In genomic region chr14:21072102-21072501, GRCh38 we compare ENCODE assay signal across 8 cellular contexts. TPM values are rescaled to one million over a fixed set of nuclear protein-coding genes. Genes with fewer than 3 reads are reported as not detected.
A peak's percentile ranks its signal among the peaks of the same experiment; 100 is the strongest.
DNase-seq lines count a peak whose midpoint lies in the region; ATAC-seq and TF ChIP-seq lines count a peak whose summit lies in the region.

No MANE protein-coding gene starts in this region.

- intact Hi-C loops in PC-9 (cut with micrococcal nuclease; ENCODE audit: unreplicated experiment): no loop called here
- intact Hi-C loops in posterior vena cava (cut with DNase I): loop anchor here in 1 of 2 donors (2.0 to 5.0 kb wide), 2 partner anchors 15 to 35 kb away; no protein-coding TSS in a partner anchor

- no peak overlapping the region for H2AFZ ChIP-seq in PC-9

- H3K9ac ChIP-seq in muscle layer of colon (ENCODE audit: low read length): peak overlapping the region; percentile 23

- no peak for ATAC-seq in GM19452 (IDR thresholded peaks at IDR 0.05; ENCODE audit: unreplicated experiment)
- no peak for ATAC-seq in GM18520 (IDR thresholded peaks at IDR 0.05; ENCODE audit: unreplicated experiment)

- no peaks in the 10 kb centered on the region for H3K9me2 ChIP-seq in PC-9 (ENCODE audit: insufficient read depth)

- 34% methylated on average over 4 of the region's 4 CpGs for WGBS in ectodermal cell, 2 experiments

- H3K4me1 ChIP-seq in PC-9 (replicated peaks; ENCODE audit: insufficient read depth): no peaks in the 10 kb centered on the region
- H3K4me1 ChIP-seq in ectodermal cell (ENCODE audit: control insufficient read depth, insufficient read depth, low read length): peaks cover 3% of the 10 kb centered on the region
- H3K4me1 ChIP-seq in muscle layer of colon (ENCODE audit: insufficient read depth, low read length): peaks cover 30% of the 10 kb centered on the region

- TSS peak; percentile 39 for BruUV-seq in PC-9 (replicated peaks; lab: Mats Ljungman, UMichigan)

- no peaks in the 10 kb centered on the region for H3K9me3 ChIP-seq in PC-9 (ENCODE audit: insufficient read depth, low read depth)
- no peaks in the 10 kb centered on the region for H3K9me3 ChIP-seq in ectodermal cell (ENCODE audit: control insufficient read depth, low read length)
- no peaks in the 10 kb centered on the region for H3K9me3 ChIP-seq in muscle layer of colon (ENCODE audit: low read length)

- peak overlapping the region; percentile 83; the same call in 1 of the 2 replicates for H3K4me2 ChIP-seq in PC-9

- TF ChIP-seq CTCF in PC-9 (conservative IDR thresholded peaks at IDR 0.05): no peak

- H3F3A ChIP-seq in PC-9 (ENCODE audit: insufficient read depth, low read depth): no peaks in the 10 kb centered on the region

- CTCF ChIA-PET in PC-9 (lab: Charles Lee): interaction anchor here (0.6 to 1.2 kb wide), 5 partner anchors 24 to 365 kb away, joined by 3 to 7 read pairs (median 5); partner anchors contain the start of gene RNASE1

- H4K20me1 ChIP-seq in PC-9 (ENCODE audit: insufficient read depth): no peaks in the 10 kb centered on the region

- H3K79me2 ChIP-seq in PC-9 (ENCODE audit: low read depth): no peaks in the 10 kb centered on the region

- DNase-seq in ELR (ENCODE audit: low read depth) (peak; percentile 74), PC-9 (no peak), posterior vena cava (ENCODE audit: low spot score) (no peak), midbrain (lab: John Stamatoyannopoulos, UW) (no peak)

- no peaks in the 10 kb centered on the region; the same call in none of the 2 replicates for H3K27me3 ChIP-seq in PC-9 (ENCODE audit: insufficient read depth, low read depth)
- peaks cover 12% of the 10 kb centered on the region for H3K27me3 ChIP-seq in ectodermal cell (ENCODE audit: control insufficient read depth, insufficient read depth, low read length, poor library complexity, severe bottlenecking)
- no peaks in the 10 kb centered on the region for H3K27me3 ChIP-seq in muscle layer of colon (ENCODE audit: control insufficient read depth in 1 of 2, insufficient read depth in 2 of 2, low read length in 2 of 2)

- H3K27ac ChIP-seq in PC-9: no peak overlapping the region
- H3K27ac ChIP-seq in ectodermal cell (ENCODE audit: insufficient read depth, low read depth, low read length, poor library complexity, severe bottlenecking): peak overlapping the region; percentile 73
- H3K27ac ChIP-seq in muscle layer of colon (ENCODE audit: low read depth, low read length): peak overlapping the region; percentile 89

- H3K36me3 ChIP-seq in PC-9 (ENCODE audit: low read depth) (no peaks in the 10 kb centered on the region), ectodermal cell (ENCODE audit: control insufficient read depth, insufficient read depth, low read length) (peaks cover 26% of the 10 kb centered on the region), muscle layer of colon (ENCODE audit: insufficient read depth, low read length) (peaks cover 38% of the 10 kb centered on the region)

- H3K4me3 ChIP-seq in PC-9 (peak overlapping the region; percentile 64; the same call in 1 of the 2 replicates), ectodermal cell (ENCODE audit: insufficient read depth, low read depth, low read length) (peak overlapping the region; percentile 57), muscle layer of colon (ENCODE audit: low read depth in 1 of 2, low read length in 2 of 2) (peak overlapping the region in 1 of 2 donors; percentile 92)

- POLR2A ChIA-PET in PC-9 (lab: Charles Lee; ENCODE audit: unreplicated experiment): interaction anchor here (0.6 to 0.7 kb wide), 2 partner anchors 55 to 165 kb away, joined by 16 read pairs; no protein-coding TSS in a partner anchor

RNA-seq across cellular contexts. Expression of gene ARHGEF40, which starts 2.0 kb away (rescaled TPM):
- total RNA-seq in PC-9 (2021) (12.7 and 13.0 TPM in 2 replicates), posterior vena cava (10 to 100 TPM; 41.4 to 48.6 TPM)
- polyA plus RNA-seq in ectodermal cell (2013, experiment 1 of 4): 44.4 TPM
- polyA plus RNA-seq in ectodermal cell (2013, experiment 2 of 4): 53.2 TPM
- polyA plus RNA-seq in ectodermal cell (2013, experiment 3 of 4): 38.2 TPM
- 46.4 TPM for polyA plus RNA-seq in ectodermal cell (2013, experiment 4 of 4)

RNA-seq across cellular contexts. Expression of gene RNASE8, which starts 14.5 kb away (rescaled TPM):
- total RNA-seq in PC-9 (2021) (not detected in 2 replicates), posterior vena cava (not detected)
- polyA plus RNA-seq in ectodermal cell (2013, experiment 1 of 4): not detected
- polyA plus RNA-seq in ectodermal cell (2013, experiment 2 of 4): not detected
- polyA plus RNA-seq in ectodermal cell (2013, experiment 3 of 4): not detected
- not detected for polyA plus RNA-seq in ectodermal cell (2013, experiment 4 of 4)

RNA-seq across cellular contexts. Expression of gene ZNF219, which starts 26.4 kb away (rescaled TPM):
- total RNA-seq in PC-9 (2021) (23.0 and 25.3 TPM in 2 replicates), posterior vena cava (10 to 100 TPM; 27.0 to 37.6 TPM)
- 132 TPM for polyA plus RNA-seq in ectodermal cell (2013, experiment 1 of 4)
- 131 TPM for polyA plus RNA-seq in ectodermal cell (2013, experiment 2 of 4)
- polyA plus RNA-seq in ectodermal cell (2013, experiment 3 of 4): 126 TPM
- polyA plus RNA-seq in ectodermal cell (2013, experiment 4 of 4): 141 TPM

RNA-seq across cellular contexts. Expression of gene TMEM253, which starts 28.8 kb away (rescaled TPM):
- total RNA-seq in PC-9 (2021) (0.35 and 1.4 TPM in 2 replicates), posterior vena cava (not detected)
- polyA plus RNA-seq in ectodermal cell (2013, experiment 1 of 4): 1.3 TPM
- 2.3 TPM for polyA plus RNA-seq in ectodermal cell (2013, experiment 2 of 4)
- 1.7 TPM for polyA plus RNA-seq in ectodermal cell (2013, experiment 3 of 4)
- 2.3 TPM for polyA plus RNA-seq in ectodermal cell (2013, experiment 4 of 4)

RNA-seq across cellular contexts. Expression of gene RNASE7, which starts 29.9 kb away (rescaled TPM):
- total RNA-seq in PC-9 (2021) (not detected in 2 replicates), posterior vena cava (not detected)
- polyA plus RNA-seq in ectodermal cell (2013, experiment 1 of 4): not detected
- not detected for polyA plus RNA-seq in ectodermal cell (2013, experiment 2 of 4)
- not detected for polyA plus RNA-seq in ectodermal cell (2013, experiment 3 of 4)
- polyA plus RNA-seq in ectodermal cell (2013, experiment 4 of 4): not detected
